Comparison of ENCODE assay signal across 19 cellular contexts in the genomic region with DNA sequence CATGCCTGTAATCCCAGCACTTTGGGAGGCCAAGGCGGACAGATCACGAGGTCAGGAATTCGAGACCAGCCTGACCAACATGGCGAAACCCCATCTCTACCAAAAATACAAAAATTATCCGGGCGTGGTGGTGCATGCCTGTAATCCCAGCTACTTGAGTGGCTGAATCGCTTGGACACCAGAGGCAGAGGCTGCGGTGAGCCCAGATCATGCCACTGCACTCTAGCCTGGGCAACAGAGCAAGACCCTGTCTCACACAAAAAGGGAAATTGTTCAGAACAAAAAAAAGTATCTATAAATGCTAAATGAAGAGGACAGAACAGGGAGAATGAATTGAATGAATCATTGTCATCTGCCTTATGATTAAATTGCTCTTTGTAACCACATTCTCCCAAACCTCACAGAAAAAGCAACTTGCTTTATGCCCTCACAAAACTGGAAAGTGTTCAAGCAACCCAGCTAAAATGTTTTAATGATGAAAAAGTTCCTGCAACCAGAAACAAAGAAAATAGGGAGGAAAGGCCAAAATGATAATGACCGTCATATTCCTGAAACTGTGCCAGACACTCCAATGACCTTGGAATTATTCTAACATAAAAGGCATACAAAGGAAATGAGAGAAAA.
DNase-seq lines count a peak whose midpoint lies in the region; ATAC-seq, FAIRE-seq and TF ChIP-seq lines count a peak whose summit lies in the region.
"Had no signal": no experiment of that assay in that cellular context is flagged by ENCODE, and none has a peak within 500 bp of the region (broad histone marks: within the 10 kb centered on the region; RNA-seq: fewer than 3 reads in every experiment).

No MANE protein-coding gene starts in this region.

- no peak for ATAC-seq in GM21723 (IDR thresholded peaks at IDR 0.05; ENCODE audit: unreplicated experiment)

- in situ Hi-C loops in mammary epithelial cell (cut with MboI; ENCODE audit: low sequenced_read_pairs in 2 of 2): no loop called here

- H3K27ac ChIP-seq in mammary epithelial cell (ENCODE audit: insufficient read depth, low read depth, low read length): no peak overlapping the region
- H3K27ac ChIP-seq in breast epithelium: no peak overlapping the region
- no peak overlapping the region for H3K27ac ChIP-seq in astrocyte (ENCODE audit: low read depth, low read length)
- H3K27ac ChIP-seq: transverse colon had no signal

- H3K36me3 ChIP-seq in mammary epithelial cell (ENCODE audit: insufficient read depth, low read length) (no peaks in the 10 kb centered on the region), breast epithelium (no peaks in the 10 kb centered on the region), astrocyte (ENCODE audit: insufficient read depth, low read length) (peaks cover 6% of the 10 kb centered on the region)
- H3K36me3 ChIP-seq: MG63 had no signal

- no peak for TF ChIP-seq POLR2A in breast epithelium (IDR thresholded peaks at IDR 0.05)

- H2AFZ ChIP-seq in mammary epithelial cell (ENCODE audit: low read depth, low read length): no peak overlapping the region
- no peak overlapping the region for H2AFZ ChIP-seq in astrocyte (ENCODE audit: low read depth, low read length)

- H3K4me3 Mint-ChIP-seq in astrocyte (ENCODE audit: unreplicated experiment): no peak overlapping the region

- H4K20me1 ChIP-seq in mammary epithelial cell (ENCODE audit: insufficient read depth, low read length): no peaks in the 10 kb centered on the region
- H4K20me1 ChIP-seq in astrocyte (ENCODE audit: insufficient read depth, low read length): no peaks in the 10 kb centered on the region

- intact Hi-C loops in mammary epithelial cell (cut with micrococcal nuclease) (no loop called here), breast epithelium (cut with DNase I; ENCODE audit: low total_unique reads) (no loop called here)

- H3K79me2 ChIP-seq in mammary epithelial cell (ENCODE audit: insufficient read depth, low read length) (no peaks in the 10 kb centered on the region), astrocyte (ENCODE audit: insufficient read depth, low read length) (no peaks in the 10 kb centered on the region)

- TSS peak; percentile 8 for BruUV-seq in mammary epithelial cell (replicated peaks; lab: Mats Ljungman, UMichigan)

- no peak overlapping the region for H3K4me3 ChIP-seq in mammary epithelial cell (replicated peaks in 1 of 3; ENCODE audit: insufficient read depth in 1 of 3, low read depth in 2 of 3, low read length in 3 of 3)
- no peak overlapping the region for H3K4me3 ChIP-seq in breast epithelium
- H3K4me3 ChIP-seq in astrocyte (ENCODE audit: insufficient read depth, low read depth, low read length): no peak overlapping the region
- H3K4me3 ChIP-seq: MG63, transverse colon had no signal

- H3K4me1 ChIP-seq in mammary epithelial cell (ENCODE audit: insufficient read depth, low read length) (no peaks in the 10 kb centered on the region), breast epithelium (no peaks in the 10 kb centered on the region), astrocyte (ENCODE audit: insufficient read depth, low read length) (no peaks in the 10 kb centered on the region)
- H3K4me1 ChIP-seq: transverse colon had no signal

- no peaks in the 10 kb centered on the region for H3K27me3 Mint-ChIP-seq in astrocyte (ENCODE audit: low read depth, unreplicated experiment)

- H3K9ac ChIP-seq in mammary epithelial cell (ENCODE audit: insufficient read depth, low read length) (no peak overlapping the region), astrocyte (ENCODE audit: low read length) (no peak overlapping the region)

- no peak for TF ChIP-seq CTCF in mammary epithelial cell (conservative IDR thresholded peaks at IDR 0.05 in 1 of 2, IDR thresholded peaks at IDR 0.05 in 1 of 2; ENCODE audit: extremely low read depth in 1 of 2, insufficient read depth in 1 of 2, low read depth in 1 of 2, low read length in 2 of 2)
- no peak for TF ChIP-seq CTCF in breast epithelium (IDR thresholded peaks at IDR 0.05)
- TF ChIP-seq CTCF in astrocyte (IDR thresholded peaks at IDR 0.05; ENCODE audit: insufficient read depth, low read depth, low read length): no peak

- CTCF ChIA-PET in mammary epithelial cell (lab: Charles Lee; ENCODE audit: low non-redundant PET): no interaction called here

- no peaks in the 10 kb centered on the region for H3K9me3 Mint-ChIP-seq in astrocyte (ENCODE audit: unreplicated experiment)
- H3K9me3 Mint-ChIP-seq: CD8-positive, alpha-beta memory T cell had no signal

- FAIRE-seq in astrocyte (lab: Jason Lieb, UNC): no peak
- FAIRE-seq: keratinocyte, TTC549 had no signal

- dilution Hi-C loops in mammary epithelial cell (cut with HindIII; ENCODE audit: low sequenced_read_pairs): no loop called here

- no peaks in the 10 kb centered on the region for H3K4me1 Mint-ChIP-seq in astrocyte (ENCODE audit: low read depth, unreplicated experiment)

- H3K4me2 ChIP-seq in mammary epithelial cell (ENCODE audit: insufficient read depth, low read depth, low read length): no peak overlapping the region
- no peak overlapping the region for H3K4me2 ChIP-seq in astrocyte (ENCODE audit: low read length)

- H3K27ac Mint-ChIP-seq in astrocyte (ENCODE audit: unreplicated experiment): no peak overlapping the region

- H3K36me3 Mint-ChIP-seq in astrocyte (ENCODE audit: low read depth, unreplicated experiment): peaks cover 29% of the 10 kb centered on the region

- whole genome bisulfite sequencing in mammary epithelial cell (ENCODE audit: low coverage, missing lambda C conversion rate): 95% methylated on average over 8 of the region's 9 CpGs

- H3K9me3 ChIP-seq in mammary epithelial cell (replicated peaks; ENCODE audit: insufficient read depth, low read length) (no peaks in the 10 kb centered on the region), breast epithelium (no peaks in the 10 kb centered on the region), astrocyte (ENCODE audit: insufficient read depth, low read depth, low read length) (no peaks in the 10 kb centered on the region)
- H3K9me3 ChIP-seq: MG63, transverse colon had no signal

- DNase-seq in mammary epithelial cell: no peak
- DNase-seq in breast epithelium (ENCODE audit: low spot score in 2 of 2): no peak
- peak; percentile 56 for DNase-seq in astrocyte (ENCODE audit: low read depth)
- DNase-seq in myocyte (ENCODE audit: low read depth): peak; percentile 34
- no peak for DNase-seq in NCI-H774 (lab: John Stamatoyannopoulos, UW)
- no peak for DNase-seq in medulla oblongata (ENCODE audit: extremely low spot score)
- DNase-seq in retina: no peak
- DNase-seq: activated CD4-positive, alpha-beta T cell treated with anti-CD3 and anti-CD28 coated beads for 4 hours; CD8-positive, alpha-beta memory T cell; central memory CD4-positive, alpha-beta T cell; DND-41; effector memory CD4-positive, alpha-beta T cell; hippocampal formation; IMR-90; MG63; transverse colon had no signal

- H3K27me3 ChIP-seq in mammary epithelial cell (ENCODE audit: insufficient read depth, low read length): no peaks in the 10 kb centered on the region
- H3K27me3 ChIP-seq in breast epithelium: no peaks in the 10 kb centered on the region
- H3K27me3 ChIP-seq in astrocyte (ENCODE audit: insufficient read depth, low read length): no peaks in the 10 kb centered on the region
- H3K27me3 ChIP-seq: MG63, transverse colon had no signal

Comparison
In these comparisons a context has a peak if more than half of its experiments do, and no peak if none do; other contexts are left out.
1. DNase-seq: peak in astrocyte (single experiment) and myocyte (single experiment); none in mammary epithelial cell (single experiment), breast epithelium (0 of 2), NCI-H774 (single experiment), medulla oblongata (single experiment) and retina (single experiment).